8 cellular contexts compared by ENCODE assay signal in the genomic region with DNA sequence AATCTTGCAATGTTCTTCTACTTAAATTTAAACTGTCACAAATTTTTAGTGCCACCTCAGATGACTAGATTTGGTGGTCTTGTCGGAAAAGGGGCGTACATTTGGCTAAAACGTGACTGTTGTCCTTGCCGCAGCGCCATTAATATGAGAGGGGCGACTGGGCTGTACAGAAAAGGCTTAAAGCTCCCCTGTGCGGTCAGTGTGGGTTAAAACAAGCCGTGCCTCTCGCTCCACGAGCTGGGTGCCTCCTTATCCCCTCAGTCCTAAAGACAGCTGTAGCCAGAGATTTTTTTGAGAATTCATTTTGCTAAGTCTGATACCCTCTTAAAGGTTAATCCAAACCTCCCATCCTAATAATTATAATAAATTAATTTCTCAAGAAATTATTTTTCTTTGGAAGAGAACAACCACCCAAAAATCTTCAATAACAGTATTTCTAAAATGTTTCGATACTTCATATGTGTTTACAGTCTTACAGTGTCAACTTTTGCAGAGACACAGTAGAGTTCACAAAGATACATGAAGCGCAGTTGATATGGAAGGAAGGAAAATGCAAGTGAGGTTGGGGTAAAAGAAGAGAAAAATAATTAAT.
DNase-seq lines count a peak whose midpoint lies in the region; ATAC-seq, FAIRE-seq and TF ChIP-seq lines count a peak whose summit lies in the region.

No MANE protein-coding gene starts in this region.

- intact Hi-C loops in IMR-90 (cut with micrococcal nuclease): loop anchor here (1.0 kb wide), 1 partner anchor 900 kb away; no protein-coding TSS in a partner anchor

- H3K27ac ChIP-seq in IMR-90 (ENCODE audit: insufficient read depth, low read length): no peak overlapping the region
- no peak overlapping the region for H3K27ac ChIP-seq in cardiac muscle cell

- H4K5ac ChIP-seq in IMR-90 (ENCODE audit: low read depth, low read length): no peak overlapping the region

- no TSS peak for BruUV-seq in IMR-90 (replicated peaks; lab: Mats Ljungman, UMichigan)

- CTCF ChIA-PET in IMR-90 (lab: Yijun Ruan, JAX): interaction anchor here (0.6 to 1.3 kb wide), 8 partner anchors 11 to 900 kb away, joined by 3 to 8 read pairs (median 4); no protein-coding TSS in a partner anchor

- TF ChIP-seq CTCF in GM12865 (IDR thresholded peaks at IDR 0.05; ENCODE audit: insufficient read depth, low read depth, low read length, missing control alignments) (no peak), IMR-90 (conservative IDR thresholded peaks at IDR 0.05; ENCODE audit: low read depth, low read length) (peak; percentile 59), cardiac muscle cell (IDR thresholded peaks at IDR 0.05; ENCODE audit: low read depth, low read length) (peak; percentile 71)

- H3K14ac ChIP-seq in IMR-90 (replicated peaks; ENCODE audit: low read depth, low read length): no peak overlapping the region

- H3K9me1 ChIP-seq in IMR-90 (ENCODE audit: insufficient read depth, low read length): no peaks in the 10 kb centered on the region

- H3K9me3 ChIP-seq in IMR-90 (ENCODE audit: control insufficient read depth, insufficient read depth, low read length): no peaks in the 10 kb centered on the region
- H3K9me3 ChIP-seq in cardiac muscle cell (ENCODE audit: low read depth): no peaks in the 10 kb centered on the region

- no peak overlapping the region for H2AK5ac ChIP-seq in IMR-90 (ENCODE audit: low read depth, low read length)

- in situ Hi-C loops in IMR-90 (cut with MboI; ENCODE audit: low sequenced_read_pairs): loop anchor here (25.0 kb wide), 1 partner anchor 1056 kb away; no protein-coding TSS in a partner anchor

- H3K23ac ChIP-seq in IMR-90 (ENCODE audit: low read depth, low read length): no peak overlapping the region

- H3K18ac ChIP-seq in IMR-90 (ENCODE audit: low read depth, low read length): no peak overlapping the region

- DNase-seq in GM12865 (ENCODE audit: low read depth): peak; percentile 3
- peak; percentile 31 for DNase-seq in IMR-90
- peak; percentile 59 for DNase-seq in SKM-1 treated with dmso at 0.1 percent for 144 hours (lab: John Stamatoyannopoulos, UW; ENCODE audit: unreplicated experiment)
- peak; percentile 65 to 74 for DNase-seq in cardiac muscle cell (ENCODE audit: low read depth in 1 of 2, low spot score in 1 of 2)
- DNase-seq in retina: peak; percentile 66
- no peak for DNase-seq in stimulated activated naive CD4-positive, alpha-beta T cell treated with Interleukin-2 at 50 U/mL for 16 hours (lab: John Stamatoyannopoulos, UW)
- no peak for DNase-seq in NCI-H2029 (lab: John Stamatoyannopoulos, UW)

- H4K8ac ChIP-seq in IMR-90 (ENCODE audit: low read depth in 2 of 2, low read length in 2 of 2): no peak overlapping the region

- TF ChIP-seq POLR2A in IMR-90 (IDR thresholded peaks at IDR 0.05; ENCODE audit: low read depth, low read length): no peak

- WGBS in IMR-90 (ENCODE audit: extremely low coverage in 2 of 2, insufficient read length in 1 of 2), 2 experiments: no CpG with 5 or more reads among the region's 12 CpGs

- H2AK9ac ChIP-seq in IMR-90 (replicated peaks; ENCODE audit: low read depth, low read length, poor library complexity): no peak overlapping the region

- no peaks in the 10 kb centered on the region for H4K20me1 ChIP-seq in IMR-90 (ENCODE audit: insufficient read depth, low read length)

- H3K4me2 ChIP-seq in IMR-90 (ENCODE audit: low read depth, low read length): peak overlapping the region; percentile 45

- no peak overlapping the region for H2BK120ac ChIP-seq in IMR-90 (ENCODE audit: low read depth, low read length)

- H3K36me3 ChIP-seq in IMR-90 (ENCODE audit: control insufficient read depth, insufficient read depth, low read length): no peaks in the 10 kb centered on the region
- H3K36me3 ChIP-seq in cardiac muscle cell: no peaks in the 10 kb centered on the region

- no peak overlapping the region for H2BK15ac ChIP-seq in IMR-90 (ENCODE audit: low read depth, low read length)

- no peaks in the 10 kb centered on the region for H3K4me1 ChIP-seq in IMR-90 (ENCODE audit: control insufficient read depth, insufficient read depth, low read length)
- H3K4me1 ChIP-seq in cardiac muscle cell (ENCODE audit: low read depth): no peaks in the 10 kb centered on the region

- H3K79me1 ChIP-seq in IMR-90 (ENCODE audit: low read depth in 1 of 2, low read length in 2 of 2): no peaks in the 10 kb centered on the region

- H3K27me3 ChIP-seq in IMR-90 (ENCODE audit: control insufficient read depth, insufficient read depth, low read length) (peaks cover 24% of the 10 kb centered on the region), cardiac muscle cell (peaks cover 4% of the 10 kb centered on the region)

- H2BK20ac ChIP-seq in IMR-90 (ENCODE audit: low read depth, low read length): no peak overlapping the region

- H3K4ac ChIP-seq in IMR-90 (ENCODE audit: low read depth, low read length): no peak overlapping the region

- H2BK5ac ChIP-seq in IMR-90 (ENCODE audit: low read depth, low read length, poor library complexity, severe bottlenecking): no peak overlapping the region

- FAIRE-seq in A204.1 (lab: Jason Lieb, UNC): peak; percentile 19

- no peak overlapping the region for H3K4me3 ChIP-seq in GM12865 (ENCODE audit: low read depth, low read length)
- H3K4me3 ChIP-seq in IMR-90 (ENCODE audit: insufficient read depth, low read depth, low read length): no peak overlapping the region
- no peak overlapping the region for H3K4me3 ChIP-seq in cardiac muscle cell

- peak; percentile 97 for ATAC-seq in IMR-90 (ENCODE audit: low read depth)

- H3K56ac ChIP-seq in IMR-90 (ENCODE audit: extremely low read depth, insufficient read depth, low read length): no peak overlapping the region

- no peak overlapping the region for H3K9ac ChIP-seq in IMR-90 (ENCODE audit: low read depth, low read length)

- dilution Hi-C loops in IMR-90 (cut with HindIII; ENCODE audit: low sequenced_read_pairs, unreplicated experiment): no loop called here

- H2AFZ ChIP-seq in IMR-90 (replicated peaks; ENCODE audit: low read length, poor library complexity): peak overlapping the region; percentile 69

- H4K91ac ChIP-seq in IMR-90 (ENCODE audit: insufficient read depth, low read depth, low read length): no peak overlapping the region

- peak; percentile 67 for TF ChIP-seq RAD21 in IMR-90 (IDR thresholded peaks at IDR 0.05; ENCODE audit: low read length)

- POLR2A ChIA-PET in IMR-90 (lab: Charles Lee; ENCODE audit: unreplicated experiment): no interaction called here

TF ChIP-seq in IMR-90, 13 proteins besides CTCF, POLR2A, EP300 and RAD21:
- TF ChIP-seq SMC3 (IDR thresholded peaks at IDR 0.05; ENCODE audit: low read depth, low read length): peak; percentile 40
- no peak for TF ChIP-seq CHD1 (IDR thresholded peaks at IDR 0.05; ENCODE audit: low read depth, low read length)
- TF ChIP-seq BHLHE40 (IDR thresholded peaks at IDR 0.05; ENCODE audit: low read depth, low read length): peak; percentile 41; the same call in 1 of the 2 replicates
- no peak for TF ChIP-seq CEBPB (IDR thresholded peaks at IDR 0.05; ENCODE audit: low read depth, low read length)

Comparison
In these comparisons a context has a peak if more than half of its experiments do, and no peak if none do; other contexts are left out.
1. DNase-seq: peak in GM12865 (single experiment), IMR-90 (single experiment), SKM-1 treated with dmso at 0.1 percent for 144 hours (single experiment), cardiac muscle cell (2 of 2) and retina (single experiment); none in stimulated activated naive CD4-positive, alpha-beta T cell treated with Interleukin-2 at 50 U/mL for 16 hours (single experiment) and NCI-H2029 (single experiment).